ENCODE assay signal across 12 cellular contexts in the genomic region with DNA sequence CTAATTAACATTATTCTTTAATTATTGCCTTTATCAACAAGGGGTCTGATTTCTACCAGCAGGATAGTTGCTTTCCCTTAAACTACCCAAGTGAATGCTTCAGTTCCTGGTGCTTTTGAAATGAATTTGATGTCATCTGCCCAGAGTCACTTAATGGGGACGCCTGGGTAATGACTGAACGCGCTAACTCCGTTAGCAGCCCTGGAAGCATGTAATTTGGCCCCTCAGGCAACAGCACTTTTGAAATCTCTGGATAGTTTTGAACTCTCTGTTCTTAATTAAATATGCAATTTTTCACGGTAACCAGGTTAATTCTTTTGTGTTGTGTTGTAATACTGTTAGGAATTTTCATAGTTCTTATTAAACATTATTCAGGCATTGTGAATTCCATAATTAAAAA. TPM values are rescaled to one million over a fixed set of nuclear protein-coding genes. Genes with fewer than 3 reads are reported as not detected.
DNase-seq lines count a peak whose midpoint lies in the region; ATAC-seq, FAIRE-seq and TF ChIP-seq lines count a peak whose summit lies in the region.
"Had no signal": no experiment of that assay in that cellular context is flagged by ENCODE, and none has a peak within 500 bp of the region (broad histone marks: within the 10 kb centered on the region; RNA-seq: fewer than 3 reads in every experiment).

No MANE protein-coding gene starts in this region.

- CTCF ChIA-PET in activated naive CD4-positive, alpha-beta T cell treated with anti-CD3 and anti-CD28 coated beads, Interleukin-2, amount 10 ng/mL, durations not matched to agents 7 days and 5 days (lab: Charles Lee), result interaction anchor here (1.3 kb wide), 1 partner anchor 34 kb away, joined by 4 read pairs; no protein-coding TSS in a partner anchor

- FAIRE-seq in frontal cortex (lab: Jason Lieb, UNC), result no peak

- no peak for ATAC-seq in upper lobe of right lung
- no peak for ATAC-seq in activated CD4-positive, CD25-positive, alpha-beta regulatory T cell treated with anti-CD3 and anti-CD28 coated beads, Interleukin-2, amount 50 U/mL, for 24 hours
- ATAC-seq: gastroesophageal sphincter had no signal

- H3K4me3 Mint-ChIP-seq in activated naive CD4-positive, alpha-beta T cell treated with anti-CD3 and anti-CD28 coated beads, Interleukin-2, amount 10 ng/mL, durations not matched to agents 7 days and 5 days, result no peak overlapping the region
- H3K4me3 Mint-ChIP-seq in type B pancreatic cell, result no peak overlapping the region

- H3K36me3 Mint-ChIP-seq in activated naive CD4-positive, alpha-beta T cell treated with anti-CD3 and anti-CD28 coated beads, Interleukin-2, amount 10 ng/mL, durations not matched to agents 7 days and 5 days, result peaks cover 29% of the 10 kb centered on the region
- H3K36me3 Mint-ChIP-seq in type B pancreatic cell, result no peaks in the 10 kb centered on the region

- H3K27me3 ChIP-seq in upper lobe of right lung, result no peaks in the 10 kb centered on the region
- H3K27me3 ChIP-seq: cardiac muscle cell had no signal

- no peaks in the 10 kb centered on the region for H3K4me1 ChIP-seq in upper lobe of right lung
- H3K4me1 ChIP-seq: gastroesophageal sphincter, psoas muscle had no signal

- no peak for DNase-seq in activated naive CD4-positive, alpha-beta T cell treated with anti-CD3 and anti-CD28 coated beads, Interleukin-2, amount 10 ng/mL, durations not matched to agents 7 days and 5 days
- DNase-seq in activated naive CD4-positive, alpha-beta T cell treated with Interleukin-2 at 50 U/mL for 16 hours, result no peak
- peak; percentile 89 for DNase-seq in SK-N-MC (ENCODE audit: low read depth, low spot score)
- DNase-seq in epithelial cell of prostate (ENCODE audit: low read depth, low spot score), result no peak
- no peak for DNase-seq in upper lobe of right lung
- DNase-seq in frontal cortex (ENCODE audit: low spot score in 2 of 2), result no peak
- no peak for DNase-seq in type B pancreatic cell (ENCODE audit: extremely low spot score, unreplicated experiment)
- DNase-seq: psoas muscle had no signal

- H3K27ac Mint-ChIP-seq in activated naive CD4-positive, alpha-beta T cell treated with anti-CD3 and anti-CD28 coated beads, Interleukin-2, amount 10 ng/mL, durations not matched to agents 7 days and 5 days, result peak overlapping the region; percentile 99
- no peak overlapping the region for H3K27ac Mint-ChIP-seq in type B pancreatic cell

- H3K9me3 Mint-ChIP-seq in activated naive CD4-positive, alpha-beta T cell treated with anti-CD3 and anti-CD28 coated beads, Interleukin-2, amount 10 ng/mL, durations not matched to agents 7 days and 5 days, result peaks cover 24% of the 10 kb centered on the region
- H3K9me3 Mint-ChIP-seq in type B pancreatic cell, result no peaks in the 10 kb centered on the region

- no peaks in the 10 kb centered on the region for H3K36me3 ChIP-seq in SK-N-MC (ENCODE audit: insufficient read depth, low read length)
- no peaks in the 10 kb centered on the region for H3K36me3 ChIP-seq in upper lobe of right lung
- H3K36me3 ChIP-seq: cardiac muscle cell, gastroesophageal sphincter had no signal

- TF ChIP-seq CTCF in upper lobe of right lung (IDR thresholded peaks at IDR 0.05) (no peak), type B pancreatic cell (conservative IDR thresholded peaks at IDR 0.05) (no peak)

- H3K4me1 Mint-ChIP-seq in activated naive CD4-positive, alpha-beta T cell treated with anti-CD3 and anti-CD28 coated beads, Interleukin-2, amount 10 ng/mL, durations not matched to agents 7 days and 5 days, result peaks cover 30% of the 10 kb centered on the region
- H3K4me1 Mint-ChIP-seq in type B pancreatic cell (ENCODE audit: unreplicated experiment), result peaks cover 36% of the 10 kb centered on the region

- H3K9ac ChIP-seq in SK-N-MC (ENCODE audit: insufficient read length), result peak overlapping the region; percentile 34

- intact Hi-C loops in upper lobe of right lung (cut with DNase I), result no loop called here

- H3K27me3 Mint-ChIP-seq in activated naive CD4-positive, alpha-beta T cell treated with anti-CD3 and anti-CD28 coated beads, Interleukin-2, amount 10 ng/mL, durations not matched to agents 7 days and 5 days, result peaks cover 14% of the 10 kb centered on the region
- peaks cover 5% of the 10 kb centered on the region for H3K27me3 Mint-ChIP-seq in type B pancreatic cell

- H3K27ac ChIP-seq in SK-N-MC (peak overlapping the region; percentile 94), epithelial cell of prostate (peak overlapping the region; percentile 49), upper lobe of right lung (peak overlapping the region; percentile 36)
- H3K27ac ChIP-seq: cardiac muscle cell, gastroesophageal sphincter, psoas muscle had no signal

- H3K4me3 ChIP-seq in SK-N-MC (peak overlapping the region; percentile 63), upper lobe of right lung (no peak overlapping the region)
- H3K4me3 ChIP-seq: cardiac muscle cell, gastroesophageal sphincter, psoas muscle had no signal

- H3K9me3 ChIP-seq in SK-N-MC (ENCODE audit: low read depth, low read length) (no peaks in the 10 kb centered on the region), upper lobe of right lung (no peaks in the 10 kb centered on the region)
- H3K9me3 ChIP-seq: gastroesophageal sphincter, psoas muscle had no signal

RNA-seq across cellular contexts. Expression of a gene that starts 23.8 kb away (rescaled TPM):
- total RNA-seq in upper lobe of right lung, result 0.20 TPM
- total RNA-seq in frontal cortex, result 17.5 TPM
- total RNA-seq in type B pancreatic cell (ENCODE audit: low replicate concordance), result 4.4 and 8.2 TPM in 2 replicates
- total RNA-seq: gastroesophageal sphincter, M059J had no signal

Comparison
In these comparisons a context has a peak if more than half of its experiments do, and no peak if none do; other contexts are left out.
1. H3K27ac ChIP-seq: peak in every context shown above with its lines; median percentile 94 in SK-N-MC; 49 in epithelial cell of prostate; 36 in upper lobe of right lung.